3 cellular contexts compared by ENCODE assay signal in genomic region chr17:60148300-60148838, GRCh38.
TF ChIP-seq lines count a peak whose summit lies in the region.

No MANE protein-coding gene starts in this region.

TF ChIP-seq in SK-N-SH, 30 proteins besides CTCF, POLR2A, EP300 and RAD21:
- TF ChIP-seq RXRA (IDR thresholded peaks at IDR 0.05; ENCODE audit: borderline replicate concordance, low read depth) (no peak), SIN3A (IDR thresholded peaks at IDR 0.05; ENCODE audit: borderline replicate concordance, low read depth, low read length) (no peak), RCOR1 (IDR thresholded peaks at IDR 0.05; ENCODE audit: low read length) (no peak), IRF3 (IDR thresholded peaks at IDR 0.05; ENCODE audit: low read depth, low read length) (no peak), MXI1 (IDR thresholded peaks at IDR 0.05; ENCODE audit: low read depth, low read length) (no peak), GABPA (IDR thresholded peaks at IDR 0.05; ENCODE audit: low read depth) (no peak), NFIC (IDR thresholded peaks at IDR 0.05; ENCODE audit: borderline replicate concordance) (no peak), USF1 (IDR thresholded peaks at IDR 0.05; ENCODE audit: borderline replicate concordance, low read depth) (no peak), SMC3 (IDR thresholded peaks at IDR 0.05; ENCODE audit: low read depth, low read length) (no peak), PBX3 (IDR thresholded peaks at IDR 0.05) (no peak), ZBTB33 (IDR thresholded peaks at IDR 0.05; ENCODE audit: borderline replicate concordance, low read depth) (no peak), ELF1 (IDR thresholded peaks at IDR 0.05) (no peak), FOSL2 (IDR thresholded peaks at IDR 0.05; ENCODE audit: borderline replicate concordance, low read depth) (no peak), MEF2A (IDR thresholded peaks at IDR 0.05; ENCODE audit: borderline replicate concordance, low read depth) (no peak), TCF12 (IDR thresholded peaks at IDR 0.05) (no peak), MAX (IDR thresholded peaks at IDR 0.05; ENCODE audit: low read depth) (no peak), YY1 (IDR thresholded peaks at IDR 0.05; ENCODE audit: low read depth) (no peak), RFX5 (IDR thresholded peaks at IDR 0.05; ENCODE audit: low read length) (no peak), FOXM1 (IDR thresholded peaks at IDR 0.05; ENCODE audit: low read depth) (no peak)
TF ChIP-seq in SK-N-SH: peak in this region for 0.

TF ChIP-seq in SK-N-SH treated with all-trans-retinoic acid at 6 μM for 48 hours, 23 proteins besides CTCF, POLR2A, EP300 and RAD21:
- TF ChIP-seq GLIS3 (CRISPR knock-in tag; IDR thresholded peaks at IDR 0.05) (no peak), CSRNP3 (CRISPR knock-in tag; IDR thresholded peaks at IDR 0.05) (no peak), CREB5 (CRISPR knock-in tag; IDR thresholded peaks at IDR 0.05; ENCODE audit: low read depth) (no peak), PPARA (CRISPR knock-in tag; IDR thresholded peaks at IDR 0.05; ENCODE audit: borderline replicate concordance) (no peak), TCF4 (CRISPR knock-in tag; IDR thresholded peaks at IDR 0.05; ENCODE audit: borderline replicate concordance) (no peak), ZNF70 (CRISPR knock-in tag; IDR thresholded peaks at IDR 0.05) (no peak), BACH2 (CRISPR knock-in tag; IDR thresholded peaks at IDR 0.05; ENCODE audit: borderline replicate concordance) (no peak)

TF ChIP-seq in HEK293, 187 proteins besides CTCF, POLR2A, EP300 and RAD21:
- TF ChIP-seq ZNF37A (tag by site-specific recombination; IDR thresholded peaks at IDR 0.05): no peak
- TF ChIP-seq ZNF132 (tag by site-specific recombination; IDR thresholded peaks at IDR 0.05; ENCODE audit: borderline replicate concordance): no peak
- TF ChIP-seq ZNF658 (tag by site-specific recombination; IDR thresholded peaks at IDR 0.05): no peak
- TF ChIP-seq ZSCAN18 (tag by site-specific recombination; IDR thresholded peaks at IDR 0.05): no peak
- TF ChIP-seq PRDM6 (tag by site-specific recombination; IDR thresholded peaks at IDR 0.05): no peak
- peak; percentile 79 for TF ChIP-seq ZIC2 (tag by site-specific recombination; IDR thresholded peaks at IDR 0.05)
- no peak for TF ChIP-seq ZBTB8A (tag by site-specific recombination; IDR thresholded peaks at IDR 0.05)
- peak; percentile 75 for TF ChIP-seq GLIS1 (tag by site-specific recombination; IDR thresholded peaks at IDR 0.05)
- TF ChIP-seq GLI4 (tag by site-specific recombination; IDR thresholded peaks at IDR 0.05): no peak
